Comparison of ENCODE assay signal across 12 cellular contexts in genomic region chr11:456533-456932, GRCh38. TPM values are rescaled to one million over a fixed set of nuclear protein-coding genes. Genes with fewer than 3 reads are reported as not detected.
A peak's percentile ranks its signal among the peaks of the same experiment; 100 is the strongest.
DNase-seq lines count a peak whose midpoint lies in the region; ATAC-seq, FAIRE-seq and TF ChIP-seq lines count a peak whose summit lies in the region.
"Had no signal": no experiment of that assay in that cellular context is flagged by ENCODE, and none has a peak within 500 bp of the region (broad histone marks: within the 10 kb centered on the region; RNA-seq: fewer than 3 reads in every experiment).

No MANE protein-coding gene starts in this region.

- H3K27me3 Mint-ChIP-seq in activated CD4-positive, alpha-beta T cell treated with anti-CD3 and anti-CD28 coated beads, Interleukin-2, amount 10 ng/mL, durations not matched to agents 24 days and 14 days = no peaks in the 10 kb centered on the region

- intact Hi-C loops in activated CD4-positive, alpha-beta T cell treated with anti-CD3 and anti-CD28 coated beads, Interleukin-2, amount 10 ng/mL, durations not matched to agents 24 days and 14 days (cut with micrococcal nuclease) = no loop called here
- intact Hi-C loops in GM12878 (cut with micrococcal nuclease; ENCODE audit: unreplicated experiment) = no loop called here

- peak overlapping the region; percentile 69 for H3K4me3 Mint-ChIP-seq in activated CD4-positive, alpha-beta T cell treated with anti-CD3 and anti-CD28 coated beads, Interleukin-2, amount 10 ng/mL, durations not matched to agents 24 days and 14 days
- peak overlapping the region; percentile 51 for H3K4me3 Mint-ChIP-seq in stimulated activated effector memory CD8-positive, alpha-beta T cell treated with anti-CD3 and anti-CD28 coated beads, Interleukin-12 subunit alpha, Interleukin-12 subunit beta, amount 100 ng/mL, for 72 hours

- in situ Hi-C loops in GM12878 (cut with MboI) = no loop called here

- H3K27ac Mint-ChIP-seq in activated CD4-positive, alpha-beta T cell treated with anti-CD3 and anti-CD28 coated beads, Interleukin-2, amount 10 ng/mL, durations not matched to agents 24 days and 14 days = peak overlapping the region; percentile 17
- H3K27ac Mint-ChIP-seq in stimulated activated effector memory CD8-positive, alpha-beta T cell treated with anti-CD3 and anti-CD28 coated beads, Interleukin-12 subunit alpha, Interleukin-12 subunit beta, amount 100 ng/mL, for 72 hours = peak overlapping the region; percentile 83

- TF ChIP-seq POLR2A in Peyer's patch (IDR thresholded peaks at IDR 0.05) (no peak), GM12878 (IDR thresholded peaks at IDR 0.05; ENCODE audit: low read depth, low read length) (no peak), erythroblast (IDR thresholded peaks at IDR 0.05; ENCODE audit: low read length) (no peak)

- POLR2A ChIA-PET in GM12878 (lab: Charles Lee) = interaction anchor here (0.6 to 1.0 kb wide), 3 partner anchors 16 to 126 kb away, joined by 3 read pairs; no protein-coding TSS in a partner anchor

- peak; percentile 80 for DNase-seq in activated CD4-positive, alpha-beta T cell treated with anti-CD3 and anti-CD28 coated beads, Interleukin-2, amount 10 ng/mL, durations not matched to agents 24 days and 14 days
- DNase-seq in activated CD4-positive, alpha-beta T cell treated with anti-CD3 and anti-CD28 coated beads for 1 hour = no peak
- peak in 2 of 3 donors; percentile 67 to 76 for DNase-seq in Peyer's patch
- DNase-seq in GM12878 (ENCODE audit: low read depth, low spot score) = no peak
- no peak for DNase-seq in stimulated activated effector memory CD8-positive, alpha-beta T cell treated with anti-CD3 and anti-CD28 coated beads, Interleukin-12 subunit alpha, Interleukin-12 subunit beta, amount 100 ng/mL, for 72 hours (ENCODE audit: low spot score in 2 of 2)
- no peak for DNase-seq in hepatocyte (ENCODE audit: low spot score)
- no peak for DNase-seq in NCI-H2081 treated with DMSO at 0.1 percent for 48 hours (lab: John Stamatoyannopoulos, UW)
- no peak for DNase-seq in erythroblast (lab: John Stamatoyannopoulos, UW)
- DNase-seq: GF-D8, NCI-H2107 had no signal

- FAIRE-seq in GM12878 (lab: Jason Lieb, UNC) = peak; percentile 27
- FAIRE-seq: RCC 7860 had no signal

- H4K20me1 ChIP-seq in GM12878 (ENCODE audit: control insufficient read depth, insufficient read depth) = no peaks in the 10 kb centered on the region
- peaks cover 1% of the 10 kb centered on the region for H4K20me1 ChIP-seq in hepatocyte (ENCODE audit: insufficient read depth, poor library complexity, severe bottlenecking)

- H3K4me3 ChIP-seq in Peyer's patch (no peak overlapping the region), GM12878 (peak overlapping the region; percentile 54; the same call in 1 of the 2 replicates), hepatocyte (no peak overlapping the region)
- H3K4me3 ChIP-seq: breast epithelium had no signal

- TF ChIP-seq CTCF in Peyer's patch (IDR thresholded peaks at IDR 0.05) = no peak
- TF ChIP-seq CTCF in GM12878 (IDR thresholded peaks at IDR 0.05 in 2 of 3, conservative IDR thresholded peaks at IDR 0.05 in 1 of 3; ENCODE audit: control insufficient read depth in 2 of 3, extremely low read depth in 1 of 3, insufficient read depth in 1 of 3, low read depth in 3 of 3, low read length in 3 of 3) = no peak
- TF ChIP-seq CTCF in hepatocyte (IDR thresholded peaks at IDR 0.05; ENCODE audit: poor library complexity) = no peak

- TF ChIP-seq RAD21 in GM12878 (IDR thresholded peaks at IDR 0.05; ENCODE audit: insufficient read depth, low read depth, low read length) = 0 out of 2 replicates have a peak, but pooled peaks have one; percentile 9

- peaks cover 0 to 8% (median 4%) of the 10 kb centered on the region in 4 donors for H3K4me1 ChIP-seq in Peyer's patch
- peaks cover 18% of the 10 kb centered on the region for H3K4me1 ChIP-seq in GM12878 (ENCODE audit: control insufficient read depth, insufficient read depth, low read length)
- peaks cover 10% of the 10 kb centered on the region for H3K4me1 ChIP-seq in hepatocyte (ENCODE audit: insufficient read depth)
- H3K4me1 ChIP-seq: breast epithelium had no signal

- 2% methylated on average over 7 of the region's 7 CpGs for WGBS in GM12878 (ENCODE audit: insufficient coverage, insufficient replicate concordance, low lambda C conversion rate, missing lambda C conversion rate)
- WGBS in hepatocyte (ENCODE audit: low lambda C conversion rate, missing lambda C conversion rate) = 88% methylated on average over 7 of the region's 7 CpGs

- TF ChIP-seq EP300 in GM12878 (IDR thresholded peaks at IDR 0.05; ENCODE audit: borderline replicate concordance in 1 of 2, control insufficient read depth in 1 of 2, low read depth in 2 of 2, low read length in 2 of 2) = no peak

- H2AFZ ChIP-seq in GM12878 (ENCODE audit: control insufficient read depth, low read depth, low read length) = no peak overlapping the region
- no peak overlapping the region for H2AFZ ChIP-seq in hepatocyte

- H3K4me1 Mint-ChIP-seq in activated CD4-positive, alpha-beta T cell treated with anti-CD3 and anti-CD28 coated beads, Interleukin-2, amount 10 ng/mL, durations not matched to agents 24 days and 14 days = peaks cover 23% of the 10 kb centered on the region
- peaks cover 46% of the 10 kb centered on the region for H3K4me1 Mint-ChIP-seq in stimulated activated effector memory CD8-positive, alpha-beta T cell treated with anti-CD3 and anti-CD28 coated beads, Interleukin-12 subunit alpha, Interleukin-12 subunit beta, amount 100 ng/mL, for 72 hours

- SMC1A ChIA-PET in GM12878 (lab: Charles Lee; ENCODE audit: uncharacterized antibody, unreplicated experiment) = interaction anchor here (0.6 to 1.5 kb wide), 2 partner anchors 13 to 47 kb away, joined by 3 to 4 read pairs; no protein-coding TSS in a partner anchor

- peak overlapping the region; percentile 87 for H3K4me2 ChIP-seq in GM12878 (ENCODE audit: control insufficient read depth, insufficient read depth)
- no peak overlapping the region for H3K4me2 ChIP-seq in hepatocyte

- H3K27me3 ChIP-seq in Peyer's patch (no peaks in the 10 kb centered on the region), GM12878 (replicated peaks in 1 of 2; ENCODE audit: control insufficient read depth in 2 of 2, insufficient read depth in 2 of 2, low read length in 1 of 2) (no peaks in the 10 kb centered on the region), hepatocyte (no peaks in the 10 kb centered on the region)
- H3K27me3 ChIP-seq: breast epithelium had no signal

- peak; percentile 87 for ATAC-seq in GM12878
- peak; percentile 86 for ATAC-seq in stimulated activated effector memory CD8-positive, alpha-beta T cell treated with anti-CD3 and anti-CD28 coated beads, Interleukin-12 subunit alpha, Interleukin-12 subunit beta, amount 100 ng/mL, for 72 hours

- no peak overlapping the region for H3K9ac ChIP-seq in GM12878 (ENCODE audit: control insufficient read depth, insufficient read depth, low read length)

- H3K79me2 ChIP-seq in GM12878 (ENCODE audit: control insufficient read depth, insufficient read depth, low read length) = peaks cover under 1% of the 10 kb centered on the region
- peaks cover 71% of the 10 kb centered on the region for H3K79me2 ChIP-seq in hepatocyte

- H3K36me3 Mint-ChIP-seq in activated CD4-positive, alpha-beta T cell treated with anti-CD3 and anti-CD28 coated beads, Interleukin-2, amount 10 ng/mL, durations not matched to agents 24 days and 14 days (ENCODE audit: low read depth) = peaks cover 36% of the 10 kb centered on the region
- peaks cover 35% of the 10 kb centered on the region for H3K36me3 Mint-ChIP-seq in stimulated activated effector memory CD8-positive, alpha-beta T cell treated with anti-CD3 and anti-CD28 coated beads, Interleukin-12 subunit alpha, Interleukin-12 subunit beta, amount 100 ng/mL, for 72 hours

- H3K27ac ChIP-seq in Peyer's patch = peak overlapping the region in 1 of 4 donors; percentile 59
- peak overlapping the region; percentile 68 for H3K27ac ChIP-seq in GM12878 (ENCODE audit: control insufficient read depth, insufficient read depth)
- H3K27ac ChIP-seq in hepatocyte = no peak overlapping the region
- H3K27ac ChIP-seq: breast epithelium had no signal

- no peaks in the 10 kb centered on the region for H3K9me3 Mint-ChIP-seq in activated CD4-positive, alpha-beta T cell treated with anti-CD3 and anti-CD28 coated beads, Interleukin-2, amount 10 ng/mL, durations not matched to agents 24 days and 14 days
- H3K9me3 Mint-ChIP-seq in stimulated activated effector memory CD8-positive, alpha-beta T cell treated with anti-CD3 and anti-CD28 coated beads, Interleukin-12 subunit alpha, Interleukin-12 subunit beta, amount 100 ng/mL, for 72 hours = no peaks in the 10 kb centered on the region

- CTCF ChIA-PET in GM12878 (lab: Yijun Ruan, JAX) = interaction anchor here (0.6 to 2.4 kb wide), 4 partner anchors 8 to 231 kb away, joined by 3 to 9 read pairs (median 4); no protein-coding TSS in a partner anchor

- no TSS peak for BruUV-seq in GM12878 (replicated peaks; lab: Mats Ljungman, UMichigan)

- H3K9me2 ChIP-seq in hepatocyte (replicated peaks; ENCODE audit: insufficient read depth) = no peaks in the 10 kb centered on the region

- RAD21 ChIA-PET in GM12878 (lab: Charles Lee; ENCODE audit: unreplicated experiment) = no interaction called here

- H3K9me3 ChIP-seq in Peyer's patch (no peaks in the 10 kb centered on the region), GM12878 (replicated peaks; ENCODE audit: control insufficient read depth, insufficient read depth, low read length) (no peaks in the 10 kb centered on the region), hepatocyte (ENCODE audit: low read depth) (no peaks in the 10 kb centered on the region)
- H3K9me3 ChIP-seq: breast epithelium had no signal

- H3K36me3 ChIP-seq in Peyer's patch (peaks cover 0 to 35% (median 0%) of the 10 kb centered on the region in 3 donors), GM12878 (ENCODE audit: control insufficient read depth in 2 of 2, insufficient read depth in 2 of 2, low read length in 1 of 2) (peaks cover 2 to 6% of the 10 kb centered on the region in 2 experiments), hepatocyte (replicated peaks; ENCODE audit: insufficient read depth, low read depth) (no peaks in the 10 kb centered on the region)
- H3K36me3 ChIP-seq: breast epithelium had no signal

RNA-seq across cellular contexts. Expression of gene PTDSS2, which starts 6.5 kb away (rescaled TPM):
- 31.0 and 31.8 TPM in 2 replicates for total RNA-seq in activated CD4-positive, alpha-beta T cell treated with anti-CD3 and anti-CD28 coated beads, Interleukin-2, amount 10 ng/mL, durations not matched to agents 24 days and 14 days
- total RNA-seq in Peyer's patch (10 to 100 TPM; 21.0 to 42.7 (median 31.7) TPM), GM12878 (2014; rRNA removed) (17.2 and 18.3 TPM in 2 replicates), GM12878 (2014; rRNA removed; fragmentation: Illumina TruSeq; extraction: Trizol) (4.8 and 6.6 TPM in 2 replicates), GM12878 (2021) (21.1 and 24.9 TPM in 2 replicates), hepatocyte (29.7 and 31.5 TPM in 2 replicates)
- total RNA-seq in GM12878 (2013; cell fraction: nucleolus; rRNA removed) = 62.9 and 72.6 TPM in 2 replicates
- polyA plus RNA-seq in GM12878 (2011; ENCODE audit: low read depth) = 4.3 TPM
- polyA plus RNA-seq in GM12878 (2011; rRNA removed) (6.0 and 9.1 TPM in 2 replicates), GM12878 (2014; fragmentation: Illumina TruSeq; extraction: Trizol) (6.1 and 9.9 TPM in 2 replicates), GM12878 (2014; fragmentation: Nextera tagmentation; extraction: Ambion mirVana) (under 1 TPM; 0.39 to 0.66 TPM), GM12878 (2014; rRNA removed) (18.4 and 18.5 TPM in 2 replicates), GM12878 (2016; fragmentation: Nextera tagmentation; extraction: Ambion mirVana) (10 to 100 TPM; 12.6 to 16.8 TPM), hepatocyte (50.6 and 50.8 TPM in 2 replicates)
- polyA plus RNA-seq in GM12878 (2011; cell fraction: cytosol; rRNA removed) = 15.2 and 17.0 TPM in 2 replicates
- polyA plus RNA-seq in GM12878 (2011; cell fraction: nucleus; rRNA removed) = 92.1 and 99.5 TPM in 2 replicates
- 14.4 and 15.3 TPM in 2 replicates for polyA plus RNA-seq in GM12878 (2012)
- 14.0 and 20.2 TPM in 2 replicates for polyA minus RNA-seq in GM12878 (2011; rRNA and poly(A)+ RNA removed)
- 3.5 and 4.7 TPM in 2 replicates for polyA minus RNA-seq in GM12878 (2011; cell fraction: cytosol; rRNA and poly(A)+ RNA removed)
- polyA minus RNA-seq in GM12878 (2011; cell fraction: nucleus; rRNA and poly(A)+ RNA removed) = 14.5 and 26.6 TPM in 2 replicates

RNA-seq across cellular contexts. Expression of gene ANO9, which starts 14.7 kb away (rescaled TPM):
- total RNA-seq in activated CD4-positive, alpha-beta T cell treated with anti-CD3 and anti-CD28 coated beads, Interleukin-2, amount 10 ng/mL, durations not matched to agents 24 days and 14 days = 35.4 and 36.9 TPM in 2 replicates
- total RNA-seq in Peyer's patch (100 to 1,000 TPM; 161 to 474 (median 254) TPM), GM12878 (2014; rRNA removed) (16.3 and 19.8 TPM in 2 replicates), GM12878 (2014; rRNA removed; fragmentation: Illumina TruSeq; extraction: Trizol) (7.6 and 9.4 TPM in 2 replicates), GM12878 (2021) (37.0 and 42.3 TPM in 2 replicates), hepatocyte (19.5 and 21.2 TPM in 2 replicates)
- 106 and 107 TPM in 2 replicates for total RNA-seq in GM12878 (2013; cell fraction: nucleolus; rRNA removed)
- polyA plus RNA-seq in GM12878 (2011; ENCODE audit: low read depth) = 14.4 TPM
- polyA plus RNA-seq in GM12878 (2011; rRNA removed) (12.7 and 21.8 TPM in 2 replicates), GM12878 (2014; fragmentation: Illumina TruSeq; extraction: Trizol) (3.0 and 9.5 TPM in 2 replicates), GM12878 (2014; fragmentation: Nextera tagmentation; extraction: Ambion mirVana) (1 to 10 TPM in 1 of 2 experiments, under 1 TPM in 1; 0.21 to 1.6 TPM), GM12878 (2014; rRNA removed) (42.1 and 51.0 TPM in 2 replicates), GM12878 (2016; fragmentation: Nextera tagmentation; extraction: Ambion mirVana) (10 to 100 TPM; 11.0 to 13.0 TPM), hepatocyte (34.9 and 35.7 TPM in 2 replicates)
- 15.7 and 24.8 TPM in 2 replicates for polyA plus RNA-seq in GM12878 (2011; cell fraction: cytosol; rRNA removed)
- 445 and 483 TPM in 2 replicates for polyA plus RNA-seq in GM12878 (2011; cell fraction: nucleus; rRNA removed)
- polyA plus RNA-seq in GM12878 (2012) = 46.7 and 48.0 TPM in 2 replicates
- 7.8 and 14.5 TPM in 2 replicates for polyA minus RNA-seq in GM12878 (2011; rRNA and poly(A)+ RNA removed)
- polyA minus RNA-seq in GM12878 (2011; cell fraction: cytosol; rRNA and poly(A)+ RNA removed) = 3.9 and 5.2 TPM in 2 replicates
- polyA minus RNA-seq in GM12878 (2011; cell fraction: nucleus; rRNA and poly(A)+ RNA removed) = 38.2 and 44.2 TPM in 2 replicates

RNA-seq across cellular contexts. Expression of gene SIGIRR, which starts 41.7 kb away (rescaled TPM):
- 40.7 and 42.7 TPM in 2 replicates for total RNA-seq in activated CD4-positive, alpha-beta T cell treated with anti-CD3 and anti-CD28 coated beads, Interleukin-2, amount 10 ng/mL, durations not matched to agents 24 days and 14 days
- total RNA-seq in Peyer's patch (100 to 1,000 TPM in 3 of 4 donors, 10 to 100 TPM in 1; 82.3 to 143 (median 111) TPM), GM12878 (2014; rRNA removed) (5.2 and 6.5 TPM in 2 replicates), GM12878 (2014; rRNA removed; fragmentation: Illumina TruSeq; extraction: Trizol) (1.9 and 3.8 TPM in 2 replicates), GM12878 (2021) (10.1 and 10.9 TPM in 2 replicates), hepatocyte (42.4 and 52.1 TPM in 2 replicates)
- total RNA-seq in GM12878 (2013; cell fraction: nucleolus; rRNA removed) = 3.3 and 3.7 TPM in 2 replicates
- 3.5 TPM for polyA plus RNA-seq in GM12878 (2011; ENCODE audit: low read depth)
- polyA plus RNA-seq in GM12878 (2011; rRNA removed) (2.2 and 5.1 TPM in 2 replicates), GM12878 (2014; fragmentation: Illumina TruSeq; extraction: Trizol) (0.82 and 1.7 TPM in 2 replicates), GM12878 (2014; fragmentation: Nextera tagmentation; extraction: Ambion mirVana) (1 to 10 TPM in 1 of 2 experiments, under 1 TPM in 1; 0.18 to 1.2 TPM), GM12878 (2014; rRNA removed) (10.5 and 10.8 TPM in 2 replicates), GM12878 (2016; fragmentation: Nextera tagmentation; extraction: Ambion mirVana) (1 to 10 TPM; 5.2 to 7.2 TPM), hepatocyte (77.4 and 85.3 TPM in 2 replicates)
- polyA plus RNA-seq in GM12878 (2011; cell fraction: cytosol; rRNA removed) = 8.6 and 12.4 TPM in 2 replicates
- 22.5 TPM in 2 replicates for polyA plus RNA-seq in GM12878 (2011; cell fraction: nucleus; rRNA removed)
- polyA plus RNA-seq in GM12878 (2012) = 8.7 and 14.5 TPM in 2 replicates
- 1.7 and 4.0 TPM in 2 replicates for polyA minus RNA-seq in GM12878 (2011; rRNA and poly(A)+ RNA removed)
- 4.8 and 5.9 TPM in 2 replicates for polyA minus RNA-seq in GM12878 (2011; cell fraction: cytosol; rRNA and poly(A)+ RNA removed)
- polyA minus RNA-seq in GM12878 (2011; cell fraction: nucleus; rRNA and poly(A)+ RNA removed) = 3.1 and 3.3 TPM in 2 replicates

RNA-seq across cellular contexts. Expression of gene RNH1, which starts 50.5 kb away (rescaled TPM):
- 130 and 134 TPM in 2 replicates for total RNA-seq in activated CD4-positive, alpha-beta T cell treated with anti-CD3 and anti-CD28 coated beads, Interleukin-2, amount 10 ng/mL, durations not matched to agents 24 days and 14 days
- 100 to 1,000 TPM; 130 to 157 (median 137) TPM for total RNA-seq in Peyer's patch
- total RNA-seq in GM12878 (2013; cell fraction: nucleolus; rRNA removed) = 76.9 and 99.0 TPM in 2 replicates
- 119 and 139 TPM in 2 replicates for total RNA-seq in GM12878 (2014; rRNA removed)
- total RNA-seq in GM12878 (2014; rRNA removed; fragmentation: Illumina TruSeq; extraction: Trizol) = 32.2 and 36.7 TPM in 2 replicates
- 125 and 133 TPM in 2 replicates for total RNA-seq in GM12878 (2021)
- 31.4 TPM for polyA plus RNA-seq in GM12878 (2011; ENCODE audit: low read depth)
- polyA plus RNA-seq in GM12878 (2011; rRNA removed) = 17.8 and 40.4 TPM in 2 replicates
- polyA plus RNA-seq in GM12878 (2011; cell fraction: cytosol; rRNA removed) = 65.3 and 99.8 TPM in 2 replicates
- 213 and 241 TPM in 2 replicates for polyA plus RNA-seq in GM12878 (2011; cell fraction: nucleus; rRNA removed)
- 83.3 and 98.1 TPM in 2 replicates for polyA plus RNA-seq in GM12878 (2012)
- polyA plus RNA-seq in GM12878 (2014; fragmentation: Illumina TruSeq; extraction: Trizol) = 7.2 and 25.0 TPM in 2 replicates
- polyA plus RNA-seq in GM12878 (2014; fragmentation: Nextera tagmentation; extraction: Ambion mirVana) = 1 to 10 TPM; 2.3 to 7.2 TPM
- 104 and 132 TPM in 2 replicates for polyA plus RNA-seq in GM12878 (2014; rRNA removed)
- polyA plus RNA-seq in GM12878 (2016; fragmentation: Nextera tagmentation; extraction: Ambion mirVana) = 100 to 1,000 TPM; 156 to 162 TPM
- 39.6 and 63.8 TPM in 2 replicates for polyA minus RNA-seq in GM12878 (2011; rRNA and poly(A)+ RNA removed)
- polyA minus RNA-seq in GM12878 (2011; cell fraction: cytosol; rRNA and poly(A)+ RNA removed) = 29.9 and 33.5 TPM in 2 replicates
- polyA minus RNA-seq in GM12878 (2011; cell fraction: nucleus; rRNA and poly(A)+ RNA removed) = 44.1 and 64.1 TPM in 2 replicates
- total RNA-seq in hepatocyte = 87.5 and 105 TPM in 2 replicates
- polyA plus RNA-seq in hepatocyte = 199 and 200 TPM in 2 replicates

Comparison
In these comparisons a context has a peak if more than half of its experiments do, and no peak if none do; other contexts are left out.
1. DNase-seq: peak in activated CD4-positive, alpha-beta T cell treated with anti-CD3 and anti-CD28 coated beads, Interleukin-2, amount 10 ng/mL, durations not matched to agents 24 days and 14 days (single experiment) and Peyer's patch (2 of 3); none in activated CD4-positive, alpha-beta T cell treated with anti-CD3 and anti-CD28 coated beads for 1 hour (single experiment), GM12878 (single experiment), stimulated activated effector memory CD8-positive, alpha-beta T cell treated with anti-CD3 and anti-CD28 coated beads, Interleukin-12 subunit alpha, Interleukin-12 subunit beta, amount 100 ng/mL, for 72 hours (0 of 2), hepatocyte (single experiment), NCI-H2081 treated with DMSO at 0.1 percent for 48 hours (single experiment) and erythroblast (0 of 2).